8 cellular contexts compared by ENCODE assay signal in genomic region chr1:228139931-228140723, GRCh38. TPM values are rescaled to one million over a fixed set of nuclear protein-coding genes. Genes with fewer than 3 reads are reported as not detected.
DNase-seq lines count a peak whose midpoint lies in the region; FAIRE-seq and TF ChIP-seq lines count a peak whose summit lies in the region.

A gene with protein sequence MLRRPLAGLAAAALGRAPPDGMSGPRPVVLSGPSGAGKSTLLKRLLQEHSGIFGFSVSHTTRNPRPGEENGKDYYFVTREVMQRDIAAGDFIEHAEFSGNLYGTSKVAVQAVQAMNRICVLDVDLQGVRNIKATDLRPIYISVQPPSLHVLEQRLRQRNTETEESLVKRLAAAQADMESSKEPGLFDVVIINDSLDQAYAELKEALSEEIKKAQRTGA (plus strand): TSS chr1:228140279. CDS start chr1:228140303, 24 bp downstream.

- no CpG with 5 or more reads among the region's 95 CpGs for WGBS in neuronal stem cell (ENCODE audit: extremely low coverage in 2 of 2, insufficient read length in 2 of 2, insufficient replicate concordance in 1 of 2), 2 donors

- H2BK5ac ChIP-seq in neuronal stem cell (ENCODE audit: low read length), result peak within 1 kb of the TSS; percentile 62

- CTCF ChIA-PET in activated naive CD4-positive, alpha-beta T cell treated with anti-CD3 and anti-CD28 coated beads for 36 hours (lab: Charles Lee), result interaction anchor here (0.6 to 1.8 kb wide), 5 partner anchors 9 to 145 kb away, joined by 3 to 6 read pairs (median 3); no protein-coding TSS in a partner anchor

- peaks cover 25% of the 10 kb centered on the region for H3K79me1 ChIP-seq in neuronal stem cell (ENCODE audit: low read depth, low read length)

- peaks cover 5% of the 10 kb centered on the region; the same call in 1 of the 2 replicates for H3K36me3 Mint-ChIP-seq in HFFc6 (ENCODE audit: low read depth)
- peaks cover 4% of the 10 kb centered on the region for H3K36me3 Mint-ChIP-seq in activated naive CD4-positive, alpha-beta T cell treated with anti-CD3 and anti-CD28 coated beads for 36 hours (ENCODE audit: low read depth)

- H4K91ac ChIP-seq in neuronal stem cell (ENCODE audit: low read depth, low read length, poor library complexity), result peak within 1 kb of the TSS; percentile 69

- H3K4me1 ChIP-seq in neuronal stem cell (ENCODE audit: control insufficient read depth in 2 of 2, insufficient read depth in 1 of 2, low read depth in 1 of 2, low read length in 2 of 2), result peaks cover 6 to 10% of the 10 kb centered on the region in 2 donors

- H3K23ac ChIP-seq in neuronal stem cell (ENCODE audit: low read depth, low read length, poor library complexity), result peak within 1 kb of the TSS; percentile 95

- FAIRE-seq in frontal cortex (lab: Jason Lieb, UNC), result no peak

- H2BK12ac ChIP-seq in neuronal stem cell (ENCODE audit: low read length), result peak within 1 kb of the TSS; percentile 51

- H3K27ac Mint-ChIP-seq in HFFc6, result peak within 1 kb of the TSS; percentile 98
- H3K27ac Mint-ChIP-seq in activated naive CD4-positive, alpha-beta T cell treated with anti-CD3 and anti-CD28 coated beads for 36 hours, result peak within 1 kb of the TSS; percentile 98

- peaks cover 0 to 16% of the 10 kb centered on the region in 2 donors for H3K36me3 ChIP-seq in neuronal stem cell (replicated peaks in 1 of 2; ENCODE audit: control insufficient read depth in 2 of 2, insufficient read depth in 2 of 2, low read length in 2 of 2)

- no peak within 1 kb of the TSS for H3K4ac ChIP-seq in neuronal stem cell (ENCODE audit: low read length)

- H3K4me2 ChIP-seq in neuronal stem cell (ENCODE audit: insufficient read depth, low read length, poor library complexity, severe bottlenecking), result peak within 1 kb of the TSS; percentile 97

- intact Hi-C loops in activated naive CD4-positive, alpha-beta T cell treated with anti-CD3 and anti-CD28 coated beads for 36 hours (cut with micrococcal nuclease), result loop anchor here (1.0 to 2.0 kb wide), 9 partner anchors 9 to 323 kb away; partner anchors contain the start of genes ARF1, C1orf35, IBA57 and MRPL55

- TF ChIP-seq CTCF in HFFc6 (IDR thresholded peaks at IDR 0.05) (peak; percentile 72), subcutaneous adipose tissue (IDR thresholded peaks at IDR 0.05; ENCODE audit: low read depth) (no peak)

- H3K18ac ChIP-seq in neuronal stem cell (ENCODE audit: low read length), result peak within 1 kb of the TSS; percentile 95

- H3K4me1 Mint-ChIP-seq in HFFc6 (ENCODE audit: low read depth), result peaks cover 15% of the 10 kb centered on the region
- H3K4me1 Mint-ChIP-seq in activated naive CD4-positive, alpha-beta T cell treated with anti-CD3 and anti-CD28 coated beads for 36 hours (ENCODE audit: low read depth), result peaks cover 25% of the 10 kb centered on the region

- H2AFZ ChIP-seq in neuronal stem cell (ENCODE audit: low read length), result peak within 1 kb of the TSS; percentile 99

- H2AK5ac ChIP-seq in neuronal stem cell (ENCODE audit: low read depth, low read length), result peak within 1 kb of the TSS; percentile 83

- peak within 1 kb of the TSS; percentile 98 for H3K9ac ChIP-seq in neuronal stem cell (ENCODE audit: low read depth, low read length, poor library complexity)

- H3K9me3 ChIP-seq in neuronal stem cell (replicated peaks in 1 of 2; ENCODE audit: control insufficient read depth in 2 of 2, insufficient read depth in 1 of 2, low read depth in 1 of 2, low read length in 2 of 2), result no peaks in the 10 kb centered on the region

- H3K9me3 Mint-ChIP-seq in HFFc6, result no peaks in the 10 kb centered on the region
- H3K9me3 Mint-ChIP-seq in activated naive CD4-positive, alpha-beta T cell treated with anti-CD3 and anti-CD28 coated beads for 36 hours, result no peaks in the 10 kb centered on the region

- H3K4me3 ChIP-seq in neuronal stem cell (ENCODE audit: low read length in 2 of 2), result peak within 1 kb of the TSS; percentile 96 to 100

- H2BK15ac ChIP-seq in neuronal stem cell (ENCODE audit: low read length), result peak within 1 kb of the TSS; percentile 64

- peaks cover 9% of the 10 kb centered on the region for H3K27me3 Mint-ChIP-seq in HFFc6 (ENCODE audit: insufficient read depth)
- no peaks in the 10 kb centered on the region for H3K27me3 Mint-ChIP-seq in activated naive CD4-positive, alpha-beta T cell treated with anti-CD3 and anti-CD28 coated beads for 36 hours (ENCODE audit: low read depth)

- H2BK120ac ChIP-seq in neuronal stem cell (ENCODE audit: low read depth, low read length), result no peak within 1 kb of the TSS

- DNase-seq in GM04504 (ENCODE audit: low read depth) (peak; percentile 97), HFFc6 (peak; percentile 100), NAMALWA (ENCODE audit: low spot score) (peak; percentile 99), SK-N-DZ (ENCODE audit: low spot score) (peak; percentile 99), frontal cortex (ENCODE audit: low spot score in 2 of 2) (peak; percentile 96 to 98), neuronal stem cell (ENCODE audit: low spot score) (peak; percentile 99)
- peak; percentile 100 for DNase-seq in activated naive CD4-positive, alpha-beta T cell treated with anti-CD3 and anti-CD28 coated beads for 36 hours

- H3K14ac ChIP-seq in neuronal stem cell (ENCODE audit: low read length), result peak within 1 kb of the TSS; percentile 97

- H4K8ac ChIP-seq in neuronal stem cell (ENCODE audit: low read depth, low read length), result no peak within 1 kb of the TSS

- H3K27ac ChIP-seq in neuronal stem cell (replicated peaks; ENCODE audit: low read length), result peak within 1 kb of the TSS; percentile 77

- H3K27me3 ChIP-seq in neuronal stem cell (ENCODE audit: control insufficient read depth in 3 of 3, insufficient read depth in 3 of 3, low read depth in 1 of 3, low read length in 3 of 3), result peaks cover 0 to 22% (median 12%) of the 10 kb centered on the region in 3 experiments

- peak within 1 kb of the TSS; percentile 99 for H3K4me3 Mint-ChIP-seq in HFFc6
- peak within 1 kb of the TSS; percentile 97 for H3K4me3 Mint-ChIP-seq in activated naive CD4-positive, alpha-beta T cell treated with anti-CD3 and anti-CD28 coated beads for 36 hours

RNA-seq across cellular contexts. Expression of the gene that starts here (rescaled TPM):
- total RNA-seq in HFFc6 (2021; fragmentation: NEBNext Ultra II Directional; extraction: Animal tissue kit (Norgen Biotek cat#: 25700)), result 100 to 1,000 TPM; 215 to 313 (median 247) TPM
- 160 and 194 TPM in 2 replicates for polyA plus RNA-seq in SK-N-DZ (2014; cell fraction: cytosol; rRNA removed)
- polyA plus RNA-seq in SK-N-DZ (2014; cell fraction: nucleus; rRNA removed), result 247 and 273 TPM in 2 replicates
- 100 to 1,000 TPM; 206 TPM for total RNA-seq in activated naive CD4-positive, alpha-beta T cell treated with anti-CD3 and anti-CD28 coated beads for 36 hours
- total RNA-seq in frontal cortex (130 TPM), subcutaneous adipose tissue (100 to 1,000 TPM; 179 to 306 (median 285) TPM)
- polyA plus RNA-seq in neuronal stem cell (2013, experiment 1 of 2), result 106 TPM
- 98.6 TPM for polyA plus RNA-seq in neuronal stem cell (2013, experiment 2 of 2)

Comparison
In these comparisons a context has a peak if more than half of its experiments do, and no peak if none do; other contexts are left out.
1. Peak in every context shown above with its lines: DNase-seq, H3K4me3 ChIP-seq and H3K27ac ChIP-seq.